In genomic region chr12:82089369-82090121, GRCh38 we compare ENCODE assay signal across 18 cellular contexts.
A peak's percentile ranks its signal among the peaks of the same experiment; 100 is the strongest.
DNase-seq lines count a peak whose midpoint lies in the region; ATAC-seq, FAIRE-seq and TF ChIP-seq lines count a peak whose summit lies in the region.
"Had no signal": no experiment of that assay in that cellular context is flagged by ENCODE, and none has a peak within 500 bp of the region (broad histone marks: within the 10 kb centered on the region; RNA-seq: fewer than 3 reads in every experiment).

No MANE protein-coding gene starts in this region.

- intact Hi-C loops in body of pancreas (cut with DNase I) (no loop called here), pancreas (cut with DNase I) (no loop called here)

- H3K4me3 ChIP-seq in body of pancreas: no peak overlapping the region
- H3K4me3 ChIP-seq in pancreas: no peak overlapping the region
- H3K4me3 ChIP-seq: HAP-1, SJCRH30 had no signal

- H3K27ac ChIP-seq in body of pancreas (peak overlapping the region in 2 of 4 donors; percentile 48 to 79), pancreas (peak overlapping the region in 1 of 4 donors; percentile 5)
- H3K27ac ChIP-seq: C4-2B, SJCRH30 had no signal

- WGBS in body of pancreas, 2 donors: 46 to 52% methylated on average over 7 of the region's 7 CpGs
- WGBS in pancreas, 2 donors: 50 to 51% methylated on average over 7 of the region's 7 CpGs

- H3K9me3 ChIP-seq in body of pancreas (peaks cover 0 to 4% (median 0%) of the 10 kb centered on the region in 3 donors), pancreas (no peaks in the 10 kb centered on the region)
- H3K9me3 ChIP-seq: HAP-1, SJCRH30 had no signal

- H3K36me3 Mint-ChIP-seq in stimulated activated naive B cell treated with anti-CD40 and anti-IgM and Interleukin-4, amounts not matched to agents 10 μg/mL and 1 μg/mL and 100 μg/mL, for 72 hours: no peaks in the 10 kb centered on the region

- no peaks in the 10 kb centered on the region for H3K36me3 ChIP-seq in body of pancreas (replicated peaks in 1 of 2; ENCODE audit: insufficient read depth in 1 of 2, low read depth in 2 of 2)
- H3K36me3 ChIP-seq in pancreas: no peaks in the 10 kb centered on the region
- H3K36me3 ChIP-seq: HAP-1, SJCRH30 had no signal

- no peak overlapping the region for H3K4me3 Mint-ChIP-seq in stimulated activated naive B cell treated with anti-CD40 and anti-IgM and Interleukin-4, amounts not matched to agents 10 μg/mL and 1 μg/mL and 100 μg/mL, for 72 hours
- H3K4me3 Mint-ChIP-seq: T-helper 1 cell treated with Interleukin-12 subunit alpha and Interleukin-12 subunit beta and Interleukin-4 antibody, amounts not matched to agents 30 μg/mL and 1 μg/mL, for 36 hours had no signal

- TF ChIP-seq CTCF in body of pancreas (IDR thresholded peaks at IDR 0.05) (no peak), pancreas (IDR thresholded peaks at IDR 0.05) (no peak)

- peak; percentile 97 for ATAC-seq in body of pancreas
- ATAC-seq in pancreas: peak; percentile 84 to 96 (median 90)
- ATAC-seq in stimulated activated naive B cell treated with anti-CD40 and anti-IgM and Interleukin-4, amounts not matched to agents 10 μg/mL and 1 μg/mL and 100 μg/mL, for 72 hours (replicated peaks): no peak

- no peak overlapping the region for H3K27ac Mint-ChIP-seq in stimulated activated naive B cell treated with anti-CD40 and anti-IgM and Interleukin-4, amounts not matched to agents 10 μg/mL and 1 μg/mL and 100 μg/mL, for 72 hours
- H3K27ac Mint-ChIP-seq: T-helper 1 cell treated with Interleukin-12 subunit alpha and Interleukin-12 subunit beta and Interleukin-4 antibody, amounts not matched to agents 30 μg/mL and 1 μg/mL, for 36 hours had no signal

- H3K27me3 ChIP-seq in body of pancreas: no peaks in the 10 kb centered on the region
- no peaks in the 10 kb centered on the region for H3K27me3 ChIP-seq in pancreas
- H3K27me3 ChIP-seq: SJCRH30 had no signal

- no peaks in the 10 kb centered on the region for H3K27me3 Mint-ChIP-seq in stimulated activated naive B cell treated with anti-CD40 and anti-IgM and Interleukin-4, amounts not matched to agents 10 μg/mL and 1 μg/mL and 100 μg/mL, for 72 hours

- no peaks in the 10 kb centered on the region for H3K4me1 Mint-ChIP-seq in stimulated activated naive B cell treated with anti-CD40 and anti-IgM and Interleukin-4, amounts not matched to agents 10 μg/mL and 1 μg/mL and 100 μg/mL, for 72 hours

- H3K4me1 ChIP-seq in body of pancreas (peaks cover 17% of the 10 kb centered on the region), pancreas (peaks cover 0 to 10% (median 7%) of the 10 kb centered on the region in 3 donors)
- H3K4me1 ChIP-seq: HAP-1, SJCRH30 had no signal

- DNase-seq in DMS53 (lab: John Stamatoyannopoulos, UW): peak; percentile 95
- DNase-seq in NCI-H146 (lab: John Stamatoyannopoulos, UW): peak; percentile 47
- DNase-seq in body of pancreas: no peak
- DNase-seq in pancreas: peak in 1 of 6 donors; percentile 8
- DNase-seq in activated effector memory CD4-positive, alpha-beta T cell treated with Interleukin-2 at 50 U/mL for 16 hours: no peak
- DNase-seq in stimulated activated naive B cell treated with anti-CD40 and anti-IgM and Interleukin-4, amounts not matched to agents 10 μg/mL and 1 μg/mL and 100 μg/mL, for 72 hours: no peak
- no peak for DNase-seq in epidermal melanocyte (ENCODE audit: insufficient read length, low spot score)
- DNase-seq: AML-193; GF-D8; NCI-H1105; NCI-H187; NCI-H2227 treated with DMSO at 0.1 percent for 48 hours; NCI-H524; NK-92 treated with Interleukin-12 subunit alpha and Interleukin-12 subunit beta, amount 100 ng/mL, for 24 hours; SJCRH30 had no signal

- TF ChIP-seq POLR2A in body of pancreas (IDR thresholded peaks at IDR 0.05): no peak

- peaks cover 12 to 20% of the 10 kb centered on the region in 2 donors for H3K9me3 Mint-ChIP-seq in stimulated activated naive B cell treated with anti-CD40 and anti-IgM and Interleukin-4, amounts not matched to agents 10 μg/mL and 1 μg/mL and 100 μg/mL, for 72 hours

- FAIRE-seq in pancreas (lab: Jason Lieb, UNC): no peak

Comparison
In these comparisons a context has a peak if more than half of its experiments do, and no peak if none do; other contexts are left out.
1. DNase-seq: peak in DMS53 (single experiment) and NCI-H146 (single experiment); none in body of pancreas (0 of 4), activated effector memory CD4-positive, alpha-beta T cell treated with Interleukin-2 at 50 U/mL for 16 hours (single experiment), stimulated activated naive B cell treated with anti-CD40 and anti-IgM and Interleukin-4, amounts not matched to agents 10 μg/mL and 1 μg/mL and 100 μg/mL, for 72 hours (single experiment) and epidermal melanocyte (single experiment).
2. ATAC-seq: peak in body of pancreas (single experiment) and pancreas (4 of 4); none in stimulated activated naive B cell treated with anti-CD40 and anti-IgM and Interleukin-4, amounts not matched to agents 10 μg/mL and 1 μg/mL and 100 μg/mL, for 72 hours (0 of 2).